Comparison of ENCODE assay signal across 8 cellular contexts in the genomic region with DNA sequence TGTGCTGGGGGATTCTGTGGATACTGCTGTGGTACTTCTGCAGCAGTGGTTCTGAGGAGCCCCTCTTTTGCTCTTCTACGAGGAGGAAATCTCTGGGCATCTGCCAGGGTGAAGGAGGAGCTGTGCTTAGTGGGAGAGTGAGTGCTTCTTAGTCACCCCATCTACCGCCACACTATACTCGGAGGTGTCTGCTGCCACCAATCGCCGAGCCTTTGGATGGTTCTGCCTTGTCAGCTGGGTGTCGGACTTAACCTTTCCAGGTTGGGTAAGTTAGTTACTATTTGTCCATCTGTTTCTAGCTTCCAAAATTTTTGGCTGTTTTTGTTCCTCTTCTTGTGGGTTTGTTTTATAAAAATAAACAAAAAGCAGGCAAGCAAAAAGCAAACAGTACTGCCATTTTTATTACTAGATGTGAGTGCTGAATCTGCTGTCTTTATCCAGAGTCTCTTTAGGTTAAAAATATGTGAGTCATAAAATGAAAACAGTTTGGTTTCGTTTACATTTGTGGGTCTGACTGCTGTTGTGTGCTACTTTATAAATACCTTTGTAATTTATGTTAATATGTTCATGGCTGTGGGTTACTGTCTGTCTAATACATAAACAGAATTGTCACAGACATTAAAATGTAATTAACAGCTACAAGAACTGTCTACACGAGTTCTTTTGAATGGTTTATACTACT.
DNase-seq lines count a peak whose midpoint lies in the region; ATAC-seq and TF ChIP-seq lines count a peak whose summit lies in the region.

No MANE protein-coding gene starts in this region.

- H3K4me3 ChIP-seq in BJ (ENCODE audit: low read depth, low read length) (no peak overlapping the region), fibroblast of mammary gland (ENCODE audit: control insufficient read depth, low read depth, low read length) (no peak overlapping the region), tibial nerve (no peak overlapping the region)

- peaks cover 0 to 54% (median 6%) of the 10 kb centered on the region in 4 donors for H3K4me1 ChIP-seq in tibial nerve

- TF ChIP-seq CTCF in BJ (IDR thresholded peaks at IDR 0.05; ENCODE audit: insufficient read depth, low read depth, low read length) (0 out of 2 replicates have a peak, but pooled peaks have one; percentile 3), fibroblast of mammary gland (conservative IDR thresholded peaks at IDR 0.05; ENCODE audit: control insufficient read depth, insufficient read depth, low read depth, low read length) (no peak), tibial nerve (IDR thresholded peaks at IDR 0.05) (no peak)

- peak overlapping the region; percentile 93 for H3K27ac Mint-ChIP-seq in T-helper 17 cell
- H3K27ac Mint-ChIP-seq in stimulated activated naive CD8-positive, alpha-beta T cell treated with anti-CD3 and anti-CD28 coated beads, Interleukin-15, Interleukin-2, amounts not matched to agents 100 ng/mL and 50 ng/mL, for 24 hours: peak overlapping the region; percentile 67

- H3K4me3 Mint-ChIP-seq in T-helper 17 cell: peak overlapping the region; percentile 47
- H3K4me3 Mint-ChIP-seq in stimulated activated naive CD8-positive, alpha-beta T cell treated with anti-CD3 and anti-CD28 coated beads, Interleukin-15, Interleukin-2, amounts not matched to agents 100 ng/mL and 50 ng/mL, for 24 hours: no peak overlapping the region

- TF ChIP-seq POLR2A in tibial nerve (IDR thresholded peaks at IDR 0.05): no peak

- H3K27ac ChIP-seq in tibial nerve: no peak overlapping the region

- H3K9me3 Mint-ChIP-seq in stimulated activated naive CD8-positive, alpha-beta T cell treated with anti-CD3 and anti-CD28 coated beads, Interleukin-15, Interleukin-2, amounts not matched to agents 100 ng/mL and 50 ng/mL, for 24 hours: no peaks in the 10 kb centered on the region

- no peak for TF ChIP-seq EP300 in tibial nerve (IDR thresholded peaks at IDR 0.05)

- CTCF ChIA-PET in BJ (lab: Yijun Ruan, JAX): interaction anchor here (0.7 to 1.2 kb wide), 2 partner anchors 19 to 64 kb away, joined by 3 to 5 read pairs; no protein-coding TSS in a partner anchor

- 62 to 63% methylated on average over 8 of the region's 8 CpGs for WGBS in tibial nerve, 2 donors

- no peaks in the 10 kb centered on the region for H3K9me3 ChIP-seq in T-helper 17 cell (ENCODE audit: control insufficient read depth, low read length, poor library complexity, severe bottlenecking)
- peaks cover 0 to 7% (median 0%) of the 10 kb centered on the region in 4 donors for H3K9me3 ChIP-seq in tibial nerve

- ATAC-seq in GM21526 (IDR thresholded peaks at IDR 0.05; ENCODE audit: low FRiP score, unreplicated experiment) (peak; percentile 58), T-helper 17 cell (peak; percentile 79)

- H3K27me3 ChIP-seq in BJ (ENCODE audit: control insufficient read depth, insufficient read depth, low read length) (no peaks in the 10 kb centered on the region), tibial nerve (no peaks in the 10 kb centered on the region)

- POLR2A ChIA-PET in BJ (lab: Charles Lee): no interaction called here

- DNase-seq in BJ (ENCODE audit: low read depth) (no peak), T-helper 17 cell (no peak), fibroblast of mammary gland (ENCODE audit: low read depth) (peak; percentile 46), tibial nerve (ENCODE audit: low spot score in 2 of 2) (no peak), putamen (ENCODE audit: low spot score) (no peak), cerebellar nuclear complex (lab: John Stamatoyannopoulos, UW) (no peak)

- peaks cover 69% of the 10 kb centered on the region for H3K4me1 Mint-ChIP-seq in T-helper 17 cell
- peaks cover 90% of the 10 kb centered on the region for H3K4me1 Mint-ChIP-seq in stimulated activated naive CD8-positive, alpha-beta T cell treated with anti-CD3 and anti-CD28 coated beads, Interleukin-15, Interleukin-2, amounts not matched to agents 100 ng/mL and 50 ng/mL, for 24 hours (ENCODE audit: low read depth)

- H3K36me3 ChIP-seq in BJ (ENCODE audit: control insufficient read depth, insufficient read depth, low read length) (no peaks in the 10 kb centered on the region), tibial nerve (no peaks in the 10 kb centered on the region)

- H3K27me3 Mint-ChIP-seq in T-helper 17 cell: no peaks in the 10 kb centered on the region
- no peaks in the 10 kb centered on the region for H3K27me3 Mint-ChIP-seq in stimulated activated naive CD8-positive, alpha-beta T cell treated with anti-CD3 and anti-CD28 coated beads, Interleukin-15, Interleukin-2, amounts not matched to agents 100 ng/mL and 50 ng/mL, for 24 hours

- peaks cover 3% of the 10 kb centered on the region for H3K36me3 Mint-ChIP-seq in T-helper 17 cell (ENCODE audit: low read depth)
- peaks cover 12% of the 10 kb centered on the region for H3K36me3 Mint-ChIP-seq in stimulated activated naive CD8-positive, alpha-beta T cell treated with anti-CD3 and anti-CD28 coated beads, Interleukin-15, Interleukin-2, amounts not matched to agents 100 ng/mL and 50 ng/mL, for 24 hours (ENCODE audit: low read depth)
